8 cellular contexts compared by ENCODE assay signal in genomic region chr9:81609782-81610738, GRCh38.
DNase-seq lines count a peak whose midpoint lies in the region; ATAC-seq and TF ChIP-seq lines count a peak whose summit lies in the region.

No MANE protein-coding gene starts in this region.

- TF ChIP-seq POLR2A in esophagus muscularis mucosa (IDR thresholded peaks at IDR 0.05; ENCODE audit: low read depth) = no peak

- intact Hi-C loops in esophagus muscularis mucosa (cut with DNase I) (loop anchor here (10.0 kb wide), 1 partner anchor 235 kb away; no protein-coding TSS in a partner anchor), colonic mucosa (cut with DNase I) (loop anchor here (10.0 kb wide), 1 partner anchor 405 kb away; no protein-coding TSS in a partner anchor)

- H3K27ac ChIP-seq in esophagus muscularis mucosa (replicated peaks in 1 of 4) = peak overlapping the region; percentile 58 to 80 (median 68)
- H3K27ac ChIP-seq in colonic mucosa = no peak overlapping the region

- H3K27me3 ChIP-seq in esophagus muscularis mucosa (no peaks in the 10 kb centered on the region), colonic mucosa (no peaks in the 10 kb centered on the region)

- ATAC-seq in GM21447 (IDR thresholded peaks at IDR 0.05; ENCODE audit: unreplicated experiment) = peak; percentile 74
- ATAC-seq in HG03025 (IDR thresholded peaks at IDR 0.05; ENCODE audit: low FRiP score, unreplicated experiment) = no peak
- no peak for ATAC-seq in HG03571 (IDR thresholded peaks at IDR 0.05; ENCODE audit: unreplicated experiment)

- no peak overlapping the region for H3K4me3 ChIP-seq in esophagus muscularis mucosa
- no peak overlapping the region for H3K4me3 ChIP-seq in colonic mucosa

- H3K9me3 ChIP-seq in esophagus muscularis mucosa = no peaks in the 10 kb centered on the region
- no peaks in the 10 kb centered on the region for H3K9me3 ChIP-seq in colonic mucosa

- WGBS in esophagus muscularis mucosa = 49% methylated on average over 6 of the region's 8 CpGs

- H3K4me1 ChIP-seq in esophagus muscularis mucosa (peaks cover 24 to 69% (median 54%) of the 10 kb centered on the region in 4 donors), colonic mucosa (no peaks in the 10 kb centered on the region)

- no peak overlapping the region for H3K9ac ChIP-seq in colonic mucosa (ENCODE audit: low read depth in 2 of 2, low read length in 2 of 2)

- peaks cover 6 to 71% (median 60%) of the 10 kb centered on the region in 4 donors for H3K36me3 ChIP-seq in esophagus muscularis mucosa
- H3K36me3 ChIP-seq in colonic mucosa = peaks cover 6% of the 10 kb centered on the region

- peak; percentile 78 for DNase-seq in NCI-H226
- DNase-seq in esophagus muscularis mucosa (ENCODE audit: extremely low spot score) = no peak
- DNase-seq in renal cortical epithelial cell (ENCODE audit: low read depth) = peak; percentile 86
- no peak for DNase-seq in DMS153 (lab: John Stamatoyannopoulos, UW)
- no peak for DNase-seq in colonic mucosa

- no peak for TF ChIP-seq EP300 in esophagus muscularis mucosa (IDR thresholded peaks at IDR 0.05)

- TF ChIP-seq CTCF in esophagus muscularis mucosa (IDR thresholded peaks at IDR 0.05) = peak in 1 of 3 experiments; percentile 13
- TF ChIP-seq CTCF in colonic mucosa (IDR thresholded peaks at IDR 0.05) = no peak

Comparison
In these comparisons a context has a peak if more than half of its experiments do, and no peak if none do; other contexts are left out.
1. DNase-seq: peak in NCI-H226 (single experiment) and renal cortical epithelial cell (single experiment); none in esophagus muscularis mucosa (single experiment), DMS153 (single experiment) and colonic mucosa (single experiment).